ENCODE assay signal across 9 cellular contexts in the genomic region with DNA sequence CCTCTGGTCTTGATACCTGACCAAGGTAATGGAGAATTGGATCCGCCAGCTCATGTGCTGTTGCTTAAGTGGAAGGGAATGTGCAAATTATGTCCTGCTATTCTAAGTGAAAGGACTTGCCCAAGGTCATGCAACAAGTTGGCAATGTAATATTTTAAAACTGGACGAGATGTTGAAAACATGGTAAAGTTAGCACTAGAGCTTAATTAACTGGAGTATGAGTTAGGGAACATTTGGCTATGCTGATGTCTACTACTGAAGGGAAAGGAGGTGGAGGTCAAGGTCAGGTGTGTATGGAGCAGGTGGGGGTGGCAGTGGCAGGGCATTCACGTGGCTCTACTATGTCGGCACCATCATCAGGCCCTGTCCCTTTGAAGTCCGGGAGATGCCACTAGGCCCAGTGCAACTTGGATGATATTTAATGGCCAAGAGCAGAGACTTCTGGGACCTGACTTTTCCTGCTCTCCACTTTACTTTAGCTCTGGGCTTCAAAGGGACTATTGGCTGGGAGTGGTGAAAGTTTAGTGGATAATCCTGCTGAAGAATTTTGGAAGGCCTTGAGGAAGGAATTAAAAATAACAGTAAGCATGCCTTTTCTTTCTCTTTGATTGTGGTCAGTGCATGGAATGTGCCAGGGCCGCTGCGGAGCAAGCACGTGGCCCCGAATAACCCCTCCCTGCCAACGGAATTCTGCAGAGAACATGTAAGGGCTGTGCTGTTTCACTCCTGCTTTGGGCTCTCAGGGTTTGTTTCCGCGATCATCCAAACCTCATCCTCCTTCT. TPM values are rescaled to one million over a fixed set of nuclear protein-coding genes. Genes with fewer than 3 reads are reported as not detected.
DNase-seq lines count a peak whose midpoint lies in the region; ATAC-seq and TF ChIP-seq lines count a peak whose summit lies in the region.
"Had no signal": no experiment of that assay in that cellular context is flagged by ENCODE, and none has a peak within 500 bp of the region (broad histone marks: within the 10 kb centered on the region; RNA-seq: fewer than 3 reads in every experiment).

No MANE protein-coding gene starts in this region.

- H2AFZ ChIP-seq in parathyroid adenoma, result no peak overlapping the region

- intact Hi-C loops in esophagus muscularis mucosa (cut with DNase I), result loop anchor here (10.0 kb wide), 1 partner anchor 224 kb away; no protein-coding TSS in a partner anchor

- H3K27ac ChIP-seq in CD8-positive, alpha-beta memory T cell (ENCODE audit: low read depth, low read length), result no peak overlapping the region
- H3K27ac ChIP-seq in esophagus muscularis mucosa (replicated peaks in 1 of 4) (peak overlapping the region; percentile 60 to 78 (median 70)), parathyroid adenoma (no peak overlapping the region)

- H3K9me3 Mint-ChIP-seq in CD8-positive, alpha-beta memory T cell, result no peaks in the 10 kb centered on the region

- H3K27me3 ChIP-seq in CD8-positive, alpha-beta memory T cell (ENCODE audit: insufficient read depth, low read length, poor library complexity, severe bottlenecking), result no peaks in the 10 kb centered on the region
- H3K27me3 ChIP-seq in esophagus muscularis mucosa (no peaks in the 10 kb centered on the region), parathyroid adenoma (ENCODE audit: control insufficient read depth, insufficient read depth, low read length) (no peaks in the 10 kb centered on the region)

- POLR2A ChIA-PET in CD8-positive, alpha-beta memory T cell (lab: Charles Lee), result interaction anchor here (0.6 to 4.1 kb wide), 4 partner anchors 9 to 1742 kb away, joined by 3 to 25 read pairs (median 10); no protein-coding TSS in a partner anchor

- H3K4me2 ChIP-seq in parathyroid adenoma (ENCODE audit: low read length), result peak overlapping the region; percentile 3

- no peak overlapping the region for H3K4me3 ChIP-seq in CD8-positive, alpha-beta memory T cell (ENCODE audit: low read length)
- H3K4me3 ChIP-seq in esophagus muscularis mucosa (peak overlapping the region in 3 of 4 donors; percentile 3 to 19 (median 6)), parathyroid adenoma (ENCODE audit: low read depth, low read length) (no peak overlapping the region)

- TF ChIP-seq POLR2A in esophagus muscularis mucosa (IDR thresholded peaks at IDR 0.05; ENCODE audit: low read depth), result no peak

- peaks cover 11% of the 10 kb centered on the region for H3K79me2 ChIP-seq in parathyroid adenoma

- TF ChIP-seq CTCF in esophagus muscularis mucosa (IDR thresholded peaks at IDR 0.05) (peak in 1 of 3 experiments; percentile 8), parathyroid adenoma (IDR thresholded peaks at IDR 0.05) (no peak)

- 39% methylated on average over 12 of the region's 12 CpGs for WGBS in esophagus muscularis mucosa

- H3K4me1 ChIP-seq in CD8-positive, alpha-beta memory T cell (ENCODE audit: insufficient read depth, low read length), result peaks cover 91% of the 10 kb centered on the region
- peaks cover 73 to 97% (median 94%) of the 10 kb centered on the region in 4 donors for H3K4me1 ChIP-seq in esophagus muscularis mucosa
- peaks cover 15% of the 10 kb centered on the region for H3K4me1 ChIP-seq in parathyroid adenoma

- H3K27me3 Mint-ChIP-seq in CD8-positive, alpha-beta memory T cell, result no peaks in the 10 kb centered on the region

- no peak for TF ChIP-seq EP300 in esophagus muscularis mucosa (IDR thresholded peaks at IDR 0.05)

- no peak for ATAC-seq in GM19351 (IDR thresholded peaks at IDR 0.05; ENCODE audit: unreplicated experiment)

- H3K9ac ChIP-seq in parathyroid adenoma, result no peak overlapping the region

- peak overlapping the region in 6 of 7 donors; percentile 36 to 81 (median 66) for H3K4me3 Mint-ChIP-seq in CD8-positive, alpha-beta memory T cell

- DNase-seq in CD8-positive, alpha-beta memory T cell, result no peak
- peak; percentile 96 for DNase-seq in RPMI7951 (ENCODE audit: low read depth)
- DNase-seq in esophagus muscularis mucosa (ENCODE audit: extremely low spot score), result no peak
- no peak for DNase-seq in NCI-H2107 treated with DMSO at 0.1 percent for 48 hours (lab: John Stamatoyannopoulos, UW; ENCODE audit: unreplicated experiment)
- no peak for DNase-seq in SIG-M5 (lab: John Stamatoyannopoulos, UW)
- no peak for DNase-seq in UCSD-AML1 (lab: John Stamatoyannopoulos, UW; ENCODE audit: unreplicated experiment)
- DNase-seq: NCI-H1417 treated with DMSO at 0.1 percent for 48 hours had no signal

- H3K4me1 Mint-ChIP-seq in CD8-positive, alpha-beta memory T cell, result peaks cover 91 to 98% (median 97%) of the 10 kb centered on the region in 3 donors

- H3K27ac Mint-ChIP-seq in CD8-positive, alpha-beta memory T cell, result peak overlapping the region; percentile 11 to 96 (median 92)

- CTCF ChIA-PET in CD8-positive, alpha-beta memory T cell (lab: Charles Lee), result interaction anchor here (0.7 to 6.3 kb wide), 4 partner anchors 10 to 41 kb away, joined by 3 to 62 read pairs (median 20); a partner anchor contains a TSS

- no peaks in the 10 kb centered on the region for H3K9me3 ChIP-seq in CD8-positive, alpha-beta memory T cell (ENCODE audit: low read length)
- no peaks in the 10 kb centered on the region for H3K9me3 ChIP-seq in esophagus muscularis mucosa
- no peaks in the 10 kb centered on the region for H3K9me3 ChIP-seq in parathyroid adenoma (ENCODE audit: control insufficient read depth, low read length)

- no peaks in the 10 kb centered on the region for H3K36me3 ChIP-seq in CD8-positive, alpha-beta memory T cell (ENCODE audit: insufficient read depth, low read length)
- H3K36me3 ChIP-seq in esophagus muscularis mucosa, result no peaks in the 10 kb centered on the region
- H3K36me3 ChIP-seq in parathyroid adenoma (ENCODE audit: control insufficient read depth, insufficient read depth, low read length), result no peaks in the 10 kb centered on the region

- peaks cover 3 to 62% (median 6%) of the 10 kb centered on the region in 3 donors for H3K36me3 Mint-ChIP-seq in CD8-positive, alpha-beta memory T cell

RNA-seq across cellular contexts. Expression of a gene that starts 14.9 kb away (rescaled TPM):
- 10 to 100 TPM; 30.2 to 34.2 TPM for total RNA-seq in CD8-positive, alpha-beta memory T cell
- polyA plus RNA-seq in CD8-positive, alpha-beta memory T cell, result 31.7 TPM
- total RNA-seq in RPMI7951 (2014; rRNA removed; shearing (Covaris generic)), result 17.7 and 19.7 TPM in 2 replicates
- 10 to 100 TPM; 21.2 to 32.3 (median 24.2) TPM for total RNA-seq in esophagus muscularis mucosa

Comparison
In these comparisons a context has a peak if more than half of its experiments do, and no peak if none do; other contexts are left out.
1. H3K27ac ChIP-seq: peak in esophagus muscularis mucosa (4 of 4); none in CD8-positive, alpha-beta memory T cell (single experiment) and parathyroid adenoma (single experiment).
2. H3K4me3 ChIP-seq: peak in esophagus muscularis mucosa (3 of 4); none in CD8-positive, alpha-beta memory T cell (single experiment) and parathyroid adenoma (single experiment).